ENCODE assay signal across 20 cellular contexts in the genomic region with DNA sequence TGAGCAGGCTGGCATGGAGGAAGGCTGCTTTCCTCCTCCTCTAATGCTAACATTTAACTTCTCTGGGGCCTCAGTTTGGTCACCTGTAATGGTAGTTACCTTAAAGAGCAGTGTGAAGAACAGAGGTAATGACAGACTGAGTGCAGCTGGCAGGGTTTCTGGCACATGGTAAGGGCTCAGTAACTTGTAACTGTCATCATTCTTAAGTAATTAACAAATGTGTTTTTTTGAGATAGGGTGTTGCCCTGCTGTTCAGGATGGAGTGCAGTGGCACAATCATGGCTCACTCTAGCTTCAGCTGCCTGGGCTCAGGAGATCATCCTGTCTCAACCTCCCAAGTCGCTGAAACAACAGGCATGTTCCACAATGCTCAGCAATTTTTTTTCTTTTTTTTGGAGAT.
DNase-seq lines count a peak whose midpoint lies in the region; ATAC-seq, FAIRE-seq and TF ChIP-seq lines count a peak whose summit lies in the region.
"Had no signal": no experiment of that assay in that cellular context is flagged by ENCODE, and none has a peak within 500 bp of the region (broad histone marks: within the 10 kb centered on the region; RNA-seq: fewer than 3 reads in every experiment).

No MANE protein-coding gene starts in this region.

- peaks cover 0 to 3% of the 10 kb centered on the region in 2 donors for H3K4me1 ChIP-seq in small intestine (ENCODE audit: control insufficient read depth in 2 of 2, insufficient read depth in 1 of 2, low read depth in 1 of 2, low read length in 1 of 2)

- ATAC-seq in HG03378 (IDR thresholded peaks at IDR 0.05; ENCODE audit: unreplicated experiment), result peak; percentile 7
- no peak for ATAC-seq in stimulated activated naive B cell treated with anti-CD40 and anti-IgM and Interleukin-4, amounts not matched to agents 10 μg/mL and 1 μg/mL and 100 μg/mL, for 72 hours (replicated peaks)
- ATAC-seq in HG03045 (IDR thresholded peaks at IDR 0.05; ENCODE audit: unreplicated experiment), result no peak
- ATAC-seq: T-cell had no signal

- H3K4me1 Mint-ChIP-seq in stimulated activated naive B cell treated with anti-CD40 and anti-IgM and Interleukin-4, amounts not matched to agents 10 μg/mL and 1 μg/mL and 100 μg/mL, for 72 hours, result peaks cover 51 to 73% of the 10 kb centered on the region in 2 donors
- H3K4me1 Mint-ChIP-seq: stimulated activated effector memory CD8-positive, alpha-beta T cell treated with anti-CD3 and anti-CD28 coated beads, Interleukin-12 subunit alpha, Interleukin-12 subunit beta, amount 100 ng/mL, for 72 hours; T-cell had no signal

- peaks cover 6 to 19% of the 10 kb centered on the region in 2 donors for H3K36me3 Mint-ChIP-seq in stimulated activated naive B cell treated with anti-CD40 and anti-IgM and Interleukin-4, amounts not matched to agents 10 μg/mL and 1 μg/mL and 100 μg/mL, for 72 hours
- H3K36me3 Mint-ChIP-seq: activated CD4-positive, alpha-beta memory T cell treated with anti-CD3 and anti-CD28 coated beads for 36 hours; CD14-positive monocyte; stimulated activated effector memory CD8-positive, alpha-beta T cell treated with anti-CD3 and anti-CD28 coated beads, Interleukin-12 subunit alpha, Interleukin-12 subunit beta, amount 100 ng/mL, for 72 hours; T-cell had no signal

- DNase-seq in NCI-H2171 treated with DMSO at 0.1 percent for 48 hours (lab: John Stamatoyannopoulos, UW) (peak; percentile 41), NCI-H2171 (lab: John Stamatoyannopoulos, UW) (no peak), epithelial cell of proximal tubule (ENCODE audit: low read depth) (no peak), small intestine (no peak), NCI-H2029 (lab: John Stamatoyannopoulos, UW) (no peak)
- DNase-seq in stimulated activated naive B cell treated with anti-CD40 and anti-IgM and Interleukin-4, amounts not matched to agents 10 μg/mL and 1 μg/mL and 100 μg/mL, for 72 hours, result no peak
- DNase-seq: activated CD4-positive, alpha-beta memory T cell treated with anti-CD3 and anti-CD28 coated beads for 36 hours; activated naive CD4-positive, alpha-beta T cell treated with anti-CD3 and anti-CD28 coated beads for 36 hours; endodermal cell; HCEC 1CT; NCI-H1436; NCI-H446 treated with DMSO at 0.1 percent for 48 hours; SHP77; WERI-Rb-1 had no signal

- peak overlapping the region; percentile 5 for H3K4me3 ChIP-seq in epithelial cell of proximal tubule (ENCODE audit: low read depth, low read length)
- H3K4me3 ChIP-seq in small intestine (ENCODE audit: low read depth in 1 of 2, low read length in 2 of 2), result no peak overlapping the region

- H3K27me3 ChIP-seq in small intestine (ENCODE audit: control insufficient read depth in 2 of 2, insufficient read depth in 2 of 2, low read length in 2 of 2), result no peaks in the 10 kb centered on the region

- FAIRE-seq in small intestine (lab: Jason Lieb, UNC), result no peak

- H3K27ac Mint-ChIP-seq in stimulated activated naive B cell treated with anti-CD40 and anti-IgM and Interleukin-4, amounts not matched to agents 10 μg/mL and 1 μg/mL and 100 μg/mL, for 72 hours, result peak overlapping the region; percentile 91
- H3K27ac Mint-ChIP-seq: activated CD4-positive, alpha-beta memory T cell treated with anti-CD3 and anti-CD28 coated beads for 36 hours; activated naive CD4-positive, alpha-beta T cell treated with anti-CD3 and anti-CD28 coated beads for 36 hours; endodermal cell; stimulated activated effector memory CD8-positive, alpha-beta T cell treated with anti-CD3 and anti-CD28 coated beads, Interleukin-12 subunit alpha, Interleukin-12 subunit beta, amount 100 ng/mL, for 72 hours; T-cell had no signal

- H3K9me3 Mint-ChIP-seq in stimulated activated naive B cell treated with anti-CD40 and anti-IgM and Interleukin-4, amounts not matched to agents 10 μg/mL and 1 μg/mL and 100 μg/mL, for 72 hours, result peaks cover 0 to 1% of the 10 kb centered on the region in 2 donors
- H3K9me3 Mint-ChIP-seq: activated CD4-positive, alpha-beta memory T cell treated with anti-CD3 and anti-CD28 coated beads for 36 hours; activated naive CD4-positive, alpha-beta T cell treated with anti-CD3 and anti-CD28 coated beads for 36 hours; CD14-positive monocyte; endodermal cell; nephron; stimulated activated effector memory CD8-positive, alpha-beta T cell treated with anti-CD3 and anti-CD28 coated beads, Interleukin-12 subunit alpha, Interleukin-12 subunit beta, amount 100 ng/mL, for 72 hours; T-cell had no signal

- no peaks in the 10 kb centered on the region for H3K36me3 ChIP-seq in small intestine (ENCODE audit: control insufficient read depth in 2 of 2, insufficient read depth in 2 of 2, low read length in 2 of 2)
- H3K36me3 ChIP-seq: WERI-Rb-1 had no signal

- H3K9me3 ChIP-seq in small intestine (ENCODE audit: control insufficient read depth, low read depth), result no peaks in the 10 kb centered on the region

- 50 to 81% (median 74%) methylated on average over 1 of the region's 1 CpG for WGBS in small intestine, 3 donors

- H3K27me3 Mint-ChIP-seq in stimulated activated naive B cell treated with anti-CD40 and anti-IgM and Interleukin-4, amounts not matched to agents 10 μg/mL and 1 μg/mL and 100 μg/mL, for 72 hours, result no peaks in the 10 kb centered on the region
- H3K27me3 Mint-ChIP-seq: activated CD4-positive, alpha-beta memory T cell treated with anti-CD3 and anti-CD28 coated beads for 36 hours had no signal

- peak overlapping the region in 1 of 2 donors; percentile 57 for H3K4me3 Mint-ChIP-seq in stimulated activated naive B cell treated with anti-CD40 and anti-IgM and Interleukin-4, amounts not matched to agents 10 μg/mL and 1 μg/mL and 100 μg/mL, for 72 hours
- H3K4me3 Mint-ChIP-seq: activated CD4-positive, alpha-beta memory T cell treated with anti-CD3 and anti-CD28 coated beads for 36 hours; activated naive CD4-positive, alpha-beta T cell treated with anti-CD3 and anti-CD28 coated beads for 36 hours; endodermal cell; nephron; stimulated activated effector memory CD8-positive, alpha-beta T cell treated with anti-CD3 and anti-CD28 coated beads, Interleukin-12 subunit alpha, Interleukin-12 subunit beta, amount 100 ng/mL, for 72 hours; T-cell had no signal

- TF ChIP-seq CTCF in epithelial cell of proximal tubule (conservative IDR thresholded peaks at IDR 0.05; ENCODE audit: low read depth, low read length), result no peak

- no peak overlapping the region for H3K27ac ChIP-seq in small intestine (ENCODE audit: low read depth in 1 of 2, low read length in 1 of 2)
- H3K27ac ChIP-seq: WERI-Rb-1 had no signal
